Comparison of ENCODE assay signal across 9 cellular contexts in the genomic region with DNA sequence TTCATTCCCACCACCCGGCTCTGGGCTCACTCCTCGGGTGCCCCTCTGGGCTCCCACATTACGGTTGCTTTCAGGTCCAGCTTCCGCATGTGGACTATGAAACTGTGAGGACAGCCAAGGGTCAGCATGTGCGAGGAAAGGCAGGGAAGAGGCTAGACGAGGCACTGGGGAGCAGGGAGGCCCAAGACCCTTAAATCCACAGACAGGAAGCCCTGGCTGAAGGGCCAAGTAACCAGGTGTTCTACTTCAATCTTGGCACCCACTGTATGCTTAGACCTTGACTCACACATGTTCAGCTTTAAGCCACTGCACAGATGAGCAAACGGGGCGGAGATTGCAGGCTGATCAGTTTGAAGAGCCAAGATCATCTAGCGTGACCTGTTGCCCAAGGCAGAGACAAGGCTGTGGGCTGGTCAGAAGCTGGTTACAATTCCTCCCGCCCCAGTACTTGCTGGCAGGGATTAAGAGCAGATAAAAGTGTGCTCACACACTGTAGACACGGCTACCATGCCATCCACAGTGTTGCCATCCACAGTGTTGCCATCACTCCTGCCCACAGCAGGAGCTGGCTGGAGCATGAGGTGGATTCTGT. TPM values are rescaled to one million over a fixed set of nuclear protein-coding genes. Genes with fewer than 3 reads are reported as not detected.
A peak's percentile ranks its signal among the peaks of the same experiment; 100 is the strongest.
DNase-seq lines count a peak whose midpoint lies in the region; ATAC-seq, FAIRE-seq and TF ChIP-seq lines count a peak whose summit lies in the region.
"Had no signal": no experiment of that assay in that cellular context is flagged by ENCODE, and none has a peak within 500 bp of the region (broad histone marks: within the 10 kb centered on the region; RNA-seq: fewer than 3 reads in every experiment).

A gene (plus strand): TSS at position 393 of the 592 bp plus-strand sequence. CDS start 184 bp downstream, at position 577.

- FAIRE-seq in GM12878 (lab: Jason Lieb, UNC) (no peak), HepG2 (lab: Jason Lieb, UNC) (peak; percentile 97), HTR-8/SVneo (lab: Jason Lieb, UNC) (no peak)

- H3K36me3 ChIP-seq in right atrium auricular region = no peaks in the 10 kb centered on the region
- H3K36me3 ChIP-seq in GM12878 (ENCODE audit: control insufficient read depth in 2 of 2, insufficient read depth in 2 of 2, low read length in 1 of 2) = no peaks in the 10 kb centered on the region
- no peaks in the 10 kb centered on the region for H3K36me3 ChIP-seq in HepG2 (replicated peaks in 1 of 2; ENCODE audit: control insufficient read depth in 1 of 2, insufficient read depth in 2 of 2, low read length in 2 of 2)

- H3K9ac ChIP-seq in GM12878 (ENCODE audit: control insufficient read depth, insufficient read depth, low read length) = no peak within 1 kb of the TSS
- H3K9ac ChIP-seq in HepG2 (ENCODE audit: insufficient read depth, low read depth, low read length) = no peak within 1 kb of the TSS

- BruUV-seq in GM12878 (replicated peaks; lab: Mats Ljungman, UMichigan) (no TSS peak), HepG2 (replicated peaks; lab: Mats Ljungman, UMichigan) (no TSS peak)

- H3K27ac ChIP-seq in right atrium auricular region (no peak within 1 kb of the TSS), GM12878 (ENCODE audit: control insufficient read depth, insufficient read depth) (no peak within 1 kb of the TSS), HepG2 (ENCODE audit: extremely low read length, insufficient read depth, low read length) (no peak within 1 kb of the TSS)

- H3K9me3 ChIP-seq in right atrium auricular region (no peaks in the 10 kb centered on the region), GM12878 (replicated peaks; ENCODE audit: control insufficient read depth, insufficient read depth, low read length) (no peaks in the 10 kb centered on the region), HepG2 (ENCODE audit: low read length) (no peaks in the 10 kb centered on the region)

- TF ChIP-seq EP300 in GM12878 (IDR thresholded peaks at IDR 0.05; ENCODE audit: borderline replicate concordance in 1 of 2, control insufficient read depth in 1 of 2, low read depth in 2 of 2, low read length in 2 of 2) = no peak
- no peak for TF ChIP-seq EP300 in HepG2 (IDR thresholded peaks at IDR 0.05; ENCODE audit: low read depth in 2 of 2, low read length in 2 of 2)
- TF ChIP-seq EP300 in HepG2 (CRISPR knock-in tag; IDR thresholded peaks at IDR 0.05; ENCODE audit: borderline replicate concordance) = no peak

- WGBS in GM12878 (ENCODE audit: insufficient coverage, insufficient replicate concordance, low lambda C conversion rate, missing lambda C conversion rate) = 38% methylated on average over 11 of the region's 11 CpGs
- 1% methylated on average over 8 of the region's 11 CpGs for WGBS in HepG2 (ENCODE audit: low lambda C conversion rate)

- H4K20me1 ChIP-seq in GM12878 (ENCODE audit: control insufficient read depth, insufficient read depth) = no peaks in the 10 kb centered on the region
- H4K20me1 ChIP-seq in HepG2 (ENCODE audit: insufficient read depth, low read length) = no peaks in the 10 kb centered on the region

- intact Hi-C loops in cardiac septum (cut with DNase I) = no loop called here
- intact Hi-C loops in GM12878 (cut with micrococcal nuclease; ENCODE audit: unreplicated experiment) = no loop called here
- intact Hi-C loops in HepG2 (cut with micrococcal nuclease; ENCODE audit: unreplicated experiment) = no loop called here
- intact Hi-C loops in posterior cingulate gyrus (cut with DNase I) = no loop called here

- no peak within 1 kb of the TSS for H3K4me3 ChIP-seq in right atrium auricular region
- no peak within 1 kb of the TSS for H3K4me3 ChIP-seq in GM12878
- H3K4me3 ChIP-seq in HepG2 (replicated peaks in 1 of 3; ENCODE audit: insufficient read depth in 1 of 3, low read depth in 2 of 3, low read length in 3 of 3) = peak within 1 kb of the TSS in 1 of 3 experiments; percentile 14; a peak in 1 of 6 replicates

- SMC1A ChIA-PET in GM12878 (lab: Charles Lee; ENCODE audit: uncharacterized antibody, unreplicated experiment) = interaction anchor here (1.1 kb wide), 1 partner anchor 49 kb away, joined by 4 read pairs; no protein-coding TSS in a partner anchor

- ATAC-seq in GM12878 (peak; percentile 54), HepG2 (peak; percentile 89)

- CTCF ChIA-PET in GM12878 (lab: Yijun Ruan, JAX) = interaction anchor here (1.3 kb wide), 1 partner anchor 10 kb away, joined by 4 read pairs; no protein-coding TSS in a partner anchor
- CTCF ChIA-PET in HepG2 (lab: Yijun Ruan, JAX; ENCODE audit: low intra/inter-chr PET ratio, low total read pairs) = no interaction called here

- TF ChIP-seq RAD21 in GM12878 (IDR thresholded peaks at IDR 0.05; ENCODE audit: insufficient read depth, low read depth, low read length) = no peak
- no peak for TF ChIP-seq RAD21 in HepG2 (CRISPR knock-in tag; IDR thresholded peaks at IDR 0.05)

- no peak for DNase-seq in cardiac septum (ENCODE audit: low spot score)
- DNase-seq in right atrium auricular region (ENCODE audit: low spot score) = no peak
- DNase-seq in GM12878 (ENCODE audit: low read depth, low spot score) = no peak
- DNase-seq in HepG2 (ENCODE audit: low spot score) = peak; percentile 49
- DNase-seq in ureter (ENCODE audit: low spot score) = no peak
- DNase-seq in posterior cingulate gyrus = no peak
- DNase-seq in HTR-8/SVneo (ENCODE audit: insufficient read length, low spot score) = no peak
- no peak for DNase-seq in NCI-H2227 (lab: John Stamatoyannopoulos, UW; ENCODE audit: unreplicated experiment)
- DNase-seq: NCI-H1436 had no signal

- H3K27me3 ChIP-seq in right atrium auricular region (no peaks in the 10 kb centered on the region), GM12878 (replicated peaks in 1 of 2; ENCODE audit: control insufficient read depth in 2 of 2, insufficient read depth in 2 of 2, low read length in 1 of 2) (no peaks in the 10 kb centered on the region; a peak in 1 of 4 replicates), HepG2 (ENCODE audit: control insufficient read depth in 1 of 2, insufficient read depth in 2 of 2, low read length in 2 of 2) (peaks cover 1 to 3% of the 10 kb centered on the region in 2 experiments; a peak in 1 of 5 replicates)

- TF ChIP-seq POLR2A in GM12878 (IDR thresholded peaks at IDR 0.05; ENCODE audit: low read depth, low read length) (no peak), HepG2 (IDR thresholded peaks at IDR 0.05; ENCODE audit: insufficient read depth in 1 of 2, low read depth in 2 of 2, low read length in 2 of 2) (no peak)

- RAD21 ChIA-PET in GM12878 (lab: Charles Lee; ENCODE audit: unreplicated experiment) = no interaction called here

- POLR2A ChIA-PET in GM12878 (lab: Charles Lee) (interaction anchor here (0.5 kb wide), 1 partner anchor 535 kb away, joined by 3 read pairs; no protein-coding TSS in a partner anchor), HepG2 (lab: Yijun Ruan, JAX) (interaction anchor here (1.1 to 1.5 kb wide), 2 partner anchors 27 to 40 kb away, joined by 3 read pairs; a partner anchor contains a TSS)

- TF ChIP-seq CTCF in right atrium auricular region (IDR thresholded peaks at IDR 0.05) (no peak), GM12878 (IDR thresholded peaks at IDR 0.05 in 2 of 3, conservative IDR thresholded peaks at IDR 0.05 in 1 of 3; ENCODE audit: control insufficient read depth in 2 of 3, extremely low read depth in 1 of 3, insufficient read depth in 1 of 3, low read depth in 3 of 3, low read length in 3 of 3) (no peak), HepG2 (CRISPR knock-in tag; IDR thresholded peaks at IDR 0.05) (no peak)

- in situ Hi-C loops in GM12878 (cut with MboI) (loop anchor here (25.0 kb wide), 1 partner anchor 424 kb away; a partner anchor contains a TSS), HepG2 (cut with HindIII; ENCODE audit: extremely low pct_ligation_motif_present, low pct_unique_long_range_greater_than_20kb) (no loop called here)

- H2AFZ ChIP-seq in GM12878 (ENCODE audit: control insufficient read depth, low read depth, low read length) (no peak within 1 kb of the TSS), HepG2 (ENCODE audit: low read length) (peak within 1 kb of the TSS; percentile 52)

- H3K79me2 ChIP-seq in GM12878 (ENCODE audit: control insufficient read depth, insufficient read depth, low read length) = no peaks in the 10 kb centered on the region
- H3K79me2 ChIP-seq in HepG2 (ENCODE audit: insufficient read depth, low read length) = no peaks in the 10 kb centered on the region

- H3K4me1 ChIP-seq in right atrium auricular region (no peaks in the 10 kb centered on the region), GM12878 (ENCODE audit: control insufficient read depth, insufficient read depth, low read length) (no peaks in the 10 kb centered on the region), HepG2 (ENCODE audit: insufficient read depth, low read length) (peaks cover 38% of the 10 kb centered on the region)

- H3K4me2 ChIP-seq in GM12878 (ENCODE audit: control insufficient read depth, insufficient read depth) (no peak within 1 kb of the TSS), HepG2 (ENCODE audit: low read depth, low read length) (peak within 1 kb of the TSS; percentile 60)

RNA-seq across cellular contexts. Expression of the gene that starts here (rescaled TPM):
- total RNA-seq in cardiac septum (11.9 TPM), right atrium auricular region (10 to 100 TPM in 1 of 2 donors, 1 to 10 TPM in 1; 7.8 to 20.6 TPM), GM12878 (2014; rRNA removed) (2.3 and 3.4 TPM in 2 replicates), GM12878 (2014; rRNA removed; fragmentation: Illumina TruSeq; extraction: Trizol) (1.7 and 2.0 TPM in 2 replicates), GM12878 (2021) (1.8 and 3.3 TPM in 2 replicates), HepG2 (2016; rRNA removed; fragmentation: Illumina TruSeq; extraction: Trizol) (0.09 TPM in 1 of 2 replicates, not detected in the other), ureter (17.7 TPM)
- not detected in 2 replicates for total RNA-seq in GM12878 (2013; cell fraction: nucleolus; rRNA removed)
- 7.0 TPM for polyA plus RNA-seq in GM12878 (2011; ENCODE audit: low read depth)
- polyA plus RNA-seq in GM12878 (2011; rRNA removed) (0.05 TPM in 1 of 2 replicates, not detected in the other), GM12878 (2014; fragmentation: Illumina TruSeq; extraction: Trizol) (3.2 and 4.2 TPM in 2 replicates), GM12878 (2014; fragmentation: Nextera tagmentation; extraction: Ambion mirVana) (1 to 10 TPM; 1.8 to 1.9 TPM), GM12878 (2014; rRNA removed) (4.3 and 5.0 TPM in 2 replicates), GM12878 (2016; fragmentation: Nextera tagmentation; extraction: Ambion mirVana) (1 to 10 TPM; 1.7 to 2.5 TPM), HepG2 (2011; rRNA removed) (0.17 and 0.18 TPM in 2 replicates)
- polyA plus RNA-seq in GM12878 (2011; cell fraction: cytosol; rRNA removed) = not detected in 2 replicates
- not detected in 2 replicates for polyA plus RNA-seq in GM12878 (2011; cell fraction: nucleus; rRNA removed)
- polyA plus RNA-seq in GM12878 (2012) = 6.1 and 7.6 TPM in 2 replicates
- polyA minus RNA-seq in GM12878 (2011; rRNA and poly(A)+ RNA removed) = not detected in 2 replicates
- not detected in 2 replicates for polyA minus RNA-seq in GM12878 (2011; cell fraction: cytosol; rRNA and poly(A)+ RNA removed)
- polyA minus RNA-seq in GM12878 (2011; cell fraction: nucleus; rRNA and poly(A)+ RNA removed) = 0.19 TPM in 1 of 2 replicates, not detected in the other
- total RNA-seq in HepG2 (2016; cell fraction: cytosol; rRNA removed; fragmentation: Illumina TruSeq; extraction: Trizol; ENCODE audit: low read depth) = not detected in 2 replicates
- total RNA-seq in HepG2 (2016; cell fraction: insoluble cytoplasmic fraction; rRNA removed; fragmentation: Illumina TruSeq; extraction: Trizol) = not detected in 2 replicates
- total RNA-seq in HepG2 (2016; cell fraction: membrane; rRNA removed; fragmentation: Illumina TruSeq; extraction: Trizol) = not detected in 2 replicates
- total RNA-seq in HepG2 (2016; cell fraction: nucleus; rRNA removed; fragmentation: Illumina TruSeq; extraction: Trizol) = 0.43 TPM in 1 of 2 replicates, not detected in the other
- polyA plus RNA-seq in HepG2 (2011; cell fraction: cytosol; rRNA removed) = not detected in 2 replicates
- 1.1 and 1.3 TPM in 2 replicates for polyA plus RNA-seq in HepG2 (2011; cell fraction: nucleus; rRNA removed)
- 0.19 and 0.28 TPM in 2 replicates for polyA plus RNA-seq in HepG2 (2012)
- not detected in 2 replicates for polyA plus RNA-seq in HepG2 (2016; cell fraction: cytosol; fragmentation: Illumina TruSeq; extraction: Trizol; ENCODE audit: low read depth)
- not detected in 2 replicates for polyA plus RNA-seq in HepG2 (2016; cell fraction: insoluble cytoplasmic fraction; fragmentation: Illumina TruSeq; extraction: Trizol; ENCODE audit: low read depth)
- not detected in 2 replicates for polyA plus RNA-seq in HepG2 (2016; cell fraction: membrane; fragmentation: Illumina TruSeq; extraction: Trizol; ENCODE audit: low read depth)
- 0.24 TPM in 1 of 2 replicates, not detected in the other for polyA plus RNA-seq in HepG2 (2016; cell fraction: nucleus; fragmentation: Illumina TruSeq; extraction: Trizol; ENCODE audit: insufficient read depth, low read depth)
- 0.72 TPM in 1 of 2 replicates, not detected in the other for polyA minus RNA-seq in HepG2 (2011; rRNA and poly(A)+ RNA removed; ENCODE audit: low replicate concordance)
- polyA minus RNA-seq in HepG2 (2011; cell fraction: cytosol; rRNA and poly(A)+ RNA removed) = not detected in 2 replicates
- 0.13 TPM in 1 of 2 replicates, not detected in the other for polyA minus RNA-seq in HepG2 (2011; cell fraction: nucleus; rRNA and poly(A)+ RNA removed)
